In genomic region chr12:27688671-27689070, GRCh38 we compare ENCODE assay signal across 2 cellular contexts.
TF ChIP-seq lines count a peak whose summit lies in the region.

No MANE protein-coding gene starts in this region.

TF ChIP-seq in liver, 16 proteins besides CTCF, POLR2A, EP300 and RAD21:
- no peak for TF ChIP-seq REST (IDR thresholded peaks at IDR 0.05)
- no peak for TF ChIP-seq ZBTB33 (IDR thresholded peaks at IDR 0.05)
- TF ChIP-seq HNF4A (conservative IDR thresholded peaks at IDR 0.05): peak; percentile 23 to 51

TF ChIP-seq in HepG2, 621 proteins besides CTCF, POLR2A, EP300 and RAD21:
- TF ChIP-seq ZNF713 (CRISPR knock-in tag; IDR thresholded peaks at IDR 0.05): no peak
- no peak for TF ChIP-seq XBP1 (CRISPR knock-in tag; IDR thresholded peaks at IDR 0.05)
- no peak for TF ChIP-seq ZNF205 (CRISPR knock-in tag; IDR thresholded peaks at IDR 0.05)
- no peak for TF ChIP-seq PRDM15 (CRISPR knock-in tag; IDR thresholded peaks at IDR 0.05)
- TF ChIP-seq ZBTB42 (CRISPR knock-in tag; IDR thresholded peaks at IDR 0.05): no peak
- TF ChIP-seq PATZ1 (CRISPR knock-in tag; IDR thresholded peaks at IDR 0.05): no peak
- no peak for TF ChIP-seq ZSCAN12 (CRISPR knock-in tag; IDR thresholded peaks at IDR 0.05)
- no peak for TF ChIP-seq YEATS4 (CRISPR knock-in tag; IDR thresholded peaks at IDR 0.05; ENCODE audit: borderline replicate concordance)
- no peak for TF ChIP-seq ZNF547 (CRISPR knock-in tag; IDR thresholded peaks at IDR 0.05)
